ENCODE assay signal across 22 cellular contexts in the genomic region with DNA sequence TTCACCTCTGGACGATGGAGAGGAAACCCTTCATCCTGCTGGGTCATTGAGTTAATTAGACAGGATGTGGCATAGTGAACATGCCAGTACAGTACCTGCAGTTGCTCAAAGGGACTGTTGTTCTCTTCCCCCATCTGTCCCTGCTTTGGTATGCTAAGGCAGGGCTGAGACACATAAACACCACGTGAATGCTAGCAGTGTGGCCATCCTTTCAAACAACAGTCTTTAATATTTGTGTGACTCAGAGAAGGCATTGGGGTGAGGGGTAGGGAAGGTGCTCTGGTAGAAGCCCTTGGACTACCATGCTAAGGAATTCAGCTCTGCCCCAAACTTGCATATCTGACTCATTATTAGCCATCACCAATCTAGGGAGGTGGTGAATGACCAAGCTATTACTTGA.
DNase-seq lines count a peak whose midpoint lies in the region; ATAC-seq and TF ChIP-seq lines count a peak whose summit lies in the region.
"Had no signal": no experiment of that assay in that cellular context is flagged by ENCODE, and none has a peak within 500 bp of the region (broad histone marks: within the 10 kb centered on the region; RNA-seq: fewer than 3 reads in every experiment).

No MANE protein-coding gene starts in this region.

- H3K9me3 Mint-ChIP-seq in stimulated activated naive CD8-positive, alpha-beta T cell treated with anti-CD3 and anti-CD28 coated beads, Interleukin-15, amount 100 ng/mL, for 72 hours, result peaks cover 0 to 12% of the 10 kb centered on the region in 2 donors

- peak; percentile 64 for ATAC-seq in stimulated activated naive CD8-positive, alpha-beta T cell treated with anti-CD3 and anti-CD28 coated beads, Interleukin-15, amount 100 ng/mL, for 72 hours
- ATAC-seq in stimulated activated naive CD8-positive, alpha-beta T cell treated with anti-CD3 and anti-CD28 coated beads, Interleukin-15, Interleukin-2, amounts not matched to agents 100 U/mL and 50 U/mL, for 24 hours, result no peak
- ATAC-seq in HG03045 (IDR thresholded peaks at IDR 0.05; ENCODE audit: unreplicated experiment), result no peak
- no peak for ATAC-seq in HG02588 (IDR thresholded peaks at IDR 0.05; ENCODE audit: unreplicated experiment)
- ATAC-seq: left colon; stimulated activated memory B cell treated with anti-CD40 and anti-IgM and Interleukin-4, amounts not matched to agents 10 μg/mL and 1 μg/mL and 100 μg/mL, for 72 hours had no signal

- no peak overlapping the region for H3K4me3 Mint-ChIP-seq in stimulated activated naive CD8-positive, alpha-beta T cell treated with anti-CD3 and anti-CD28 coated beads, Interleukin-15, amount 100 ng/mL, for 72 hours
- H3K4me3 Mint-ChIP-seq: activated CD4-positive, alpha-beta memory T cell treated with anti-CD3 and anti-CD28 coated beads, Interleukin-2, amount 10 ng/mL, durations not matched to agents 7 days and 5 days; activated naive CD8-positive, alpha-beta T cell treated with anti-CD3 and anti-CD28 coated beads for 36 hours; CD14-positive monocyte; stimulated activated memory B cell treated with anti-CD40 and anti-IgM and Interleukin-4, amounts not matched to agents 10 μg/mL and 1 μg/mL and 100 μg/mL, for 72 hours had no signal

- peaks cover 61% of the 10 kb centered on the region for H3K27me3 Mint-ChIP-seq in stimulated activated naive CD8-positive, alpha-beta T cell treated with anti-CD3 and anti-CD28 coated beads, Interleukin-15, amount 100 ng/mL, for 72 hours

- H3K27ac Mint-ChIP-seq in stimulated activated naive CD8-positive, alpha-beta T cell treated with anti-CD3 and anti-CD28 coated beads, Interleukin-15, amount 100 ng/mL, for 72 hours, result no peak overlapping the region
- H3K27ac Mint-ChIP-seq: activated CD4-positive, alpha-beta memory T cell treated with anti-CD3 and anti-CD28 coated beads, Interleukin-2, amount 10 ng/mL, durations not matched to agents 7 days and 5 days; activated naive CD8-positive, alpha-beta T cell treated with anti-CD3 and anti-CD28 coated beads for 36 hours; CD14-positive monocyte; stimulated activated memory B cell treated with anti-CD40 and anti-IgM and Interleukin-4, amounts not matched to agents 10 μg/mL and 1 μg/mL and 100 μg/mL, for 72 hours had no signal

- CTCF ChIA-PET in RWPE1 (lab: Yijun Ruan, JAX), result interaction anchor here (0.6 kb wide), 1 partner anchor 469 kb away, joined by 4 read pairs; no protein-coding TSS in a partner anchor

- no peak overlapping the region for H3K4me3 ChIP-seq in epithelial cell of esophagus (ENCODE audit: low read length)

- no peak overlapping the region for H3K27ac ChIP-seq in RWPE1
- H3K27ac ChIP-seq in substantia nigra (ENCODE audit: low read depth, low read length, poor library complexity, severe bottlenecking), result no peak overlapping the region
- H3K27ac ChIP-seq: neutrophil, WERI-Rb-1 had no signal

- POLR2A ChIA-PET in RWPE1 (lab: Yijun Ruan, JAX; ENCODE audit: low non-redundant PET), result no interaction called here

- peaks cover 14% of the 10 kb centered on the region for H3K4me1 Mint-ChIP-seq in stimulated activated naive CD8-positive, alpha-beta T cell treated with anti-CD3 and anti-CD28 coated beads, Interleukin-15, amount 100 ng/mL, for 72 hours
- H3K4me1 Mint-ChIP-seq: CD14-positive monocyte; stimulated activated memory B cell treated with anti-CD40 and anti-IgM and Interleukin-4, amounts not matched to agents 10 μg/mL and 1 μg/mL and 100 μg/mL, for 72 hours had no signal

- no peak for DNase-seq in stimulated activated naive CD8-positive, alpha-beta T cell treated with anti-CD3 and anti-CD28 coated beads, Interleukin-15, amount 100 ng/mL, for 72 hours
- DNase-seq in stimulated activated naive CD8-positive, alpha-beta T cell treated with anti-CD3 and anti-CD28 coated beads, Interleukin-15, Interleukin-2, amounts not matched to agents 100 U/mL and 50 U/mL, for 24 hours, result no peak
- DNase-seq in RWPE1 (ENCODE audit: low spot score), result peak; percentile 66
- DNase-seq in epithelial cell of esophagus (ENCODE audit: low read depth), result peak; percentile 61
- DNase-seq in substantia nigra (lab: John Stamatoyannopoulos, UW), result no peak
- DNase-seq in OCI-M2 (lab: John Stamatoyannopoulos, UW; ENCODE audit: unreplicated experiment), result no peak
- DNase-seq: activated CD4-positive, alpha-beta memory T cell treated with anti-CD3 and anti-CD28 coated beads, Interleukin-2, amount 10 ng/mL, durations not matched to agents 7 days and 5 days; activated naive CD8-positive, alpha-beta T cell treated with anti-CD3 and anti-CD28 coated beads for 36 hours; effector CD4-positive, alpha-beta T cell; left colon; midbrain; NCI-H2029 treated with DMSO at 0.1 percent for 48 hours; NCI-H510A treated with DMSO at 0.1 percent for 48 hours; OCI-M1; stimulated activated CD4-positive, alpha-beta T cell treated with anti-CD3 and anti-CD28 coated beads, Interleukin-12 subunit alpha, Interleukin-12 subunit beta, amount 100 ng/mL, for 4 hours; trophoblast cell; WERI-Rb-1 had no signal

- TF ChIP-seq CTCF in RWPE1 (conservative IDR thresholded peaks at IDR 0.05; ENCODE audit: low read depth) (no peak), epithelial cell of esophagus (IDR thresholded peaks at IDR 0.05; ENCODE audit: insufficient read depth, low read depth, low read length, missing control alignments) (no peak)

Comparison
In these comparisons a context has a peak if more than half of its experiments do, and no peak if none do; other contexts are left out.
1. DNase-seq: peak in RWPE1 (single experiment) and epithelial cell of esophagus (single experiment); none in stimulated activated naive CD8-positive, alpha-beta T cell treated with anti-CD3 and anti-CD28 coated beads, Interleukin-15, amount 100 ng/mL, for 72 hours (0 of 2), stimulated activated naive CD8-positive, alpha-beta T cell treated with anti-CD3 and anti-CD28 coated beads, Interleukin-15, Interleukin-2, amounts not matched to agents 100 U/mL and 50 U/mL, for 24 hours (single experiment), substantia nigra (0 of 49) and OCI-M2 (single experiment).